Comparison of ENCODE assay signal across 8 cellular contexts in the genomic region with DNA sequence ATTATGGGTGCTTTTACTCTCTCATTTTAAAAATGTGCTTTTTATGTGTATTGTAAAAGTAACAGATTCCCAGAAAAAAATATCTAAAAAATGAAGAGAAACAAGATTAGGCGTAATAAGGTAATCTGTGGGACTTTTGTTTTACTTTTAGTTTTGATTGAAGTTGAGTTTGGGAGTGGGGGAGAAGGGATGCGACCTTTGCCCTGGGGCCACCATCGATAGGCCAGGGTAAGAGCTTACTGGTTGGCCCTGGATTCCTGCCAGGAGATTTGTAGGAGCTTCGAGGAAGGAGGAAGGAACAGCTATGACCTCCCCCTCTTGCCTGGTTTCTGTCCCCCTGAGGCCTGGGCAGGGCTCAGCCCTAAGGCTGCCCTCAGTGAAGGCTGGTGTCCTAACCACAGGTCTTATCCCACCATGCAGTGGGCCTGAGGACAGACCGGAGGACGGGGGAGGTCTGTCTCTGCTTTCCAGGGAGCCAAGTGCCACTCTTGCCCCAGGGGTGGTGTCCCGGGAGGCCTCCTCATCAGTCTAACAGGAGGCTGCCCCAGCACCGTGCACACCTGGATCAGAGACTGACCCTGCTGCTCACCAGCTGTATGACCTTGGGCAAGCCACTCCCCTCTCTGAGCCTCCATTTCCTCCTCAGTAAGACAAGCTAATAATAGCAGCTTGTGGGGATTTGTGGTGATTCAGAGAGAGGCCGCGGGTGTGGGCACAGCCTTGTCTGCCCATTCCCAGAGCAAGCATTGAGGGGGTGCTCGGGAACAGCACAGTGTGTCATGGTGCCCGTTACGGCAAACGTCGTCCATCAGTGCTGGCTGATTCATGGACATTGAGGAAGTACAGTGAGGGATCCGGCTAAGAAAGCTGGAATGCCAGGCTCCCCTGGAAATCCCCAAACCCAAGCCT. TPM values are rescaled to one million over a fixed set of nuclear protein-coding genes. Genes with fewer than 3 reads are reported as not detected.
DNase-seq lines count a peak whose midpoint lies in the region; ATAC-seq and TF ChIP-seq lines count a peak whose summit lies in the region.

No MANE protein-coding gene starts in this region.

- no peak overlapping the region for H3K4me3 ChIP-seq in AG10803 (ENCODE audit: low read length)
- H3K4me3 ChIP-seq in NB4 (ENCODE audit: low read depth, low read length): no peak overlapping the region
- H3K4me3 ChIP-seq in colonic mucosa: no peak overlapping the region
- peak overlapping the region; percentile 2 for H3K4me3 ChIP-seq in mucosa of stomach (ENCODE audit: low read length)

- peaks cover 14% of the 10 kb centered on the region for H3K4me1 ChIP-seq in colonic mucosa
- peaks cover 29% of the 10 kb centered on the region for H3K4me1 ChIP-seq in mucosa of stomach (ENCODE audit: control insufficient read depth, insufficient read depth, low read length)

- no peak for TF ChIP-seq POLR2A in NB4 (IDR thresholded peaks at IDR 0.05; ENCODE audit: extremely low read depth, insufficient read length)
- TF ChIP-seq POLR2A in GM18505 (IDR thresholded peaks at IDR 0.05; ENCODE audit: borderline replicate concordance, extremely low read depth, insufficient read depth, insufficient read length): no peak

- no peak for ATAC-seq in HG02870 (IDR thresholded peaks at IDR 0.05; ENCODE audit: unreplicated experiment)
- ATAC-seq in GM18907 (IDR thresholded peaks at IDR 0.05; ENCODE audit: unreplicated experiment): no peak
- no peak for ATAC-seq in GM18505 (IDR thresholded peaks at IDR 0.05; ENCODE audit: unreplicated experiment)

- DNase-seq in AG10803 (ENCODE audit: low read depth): peak; percentile 80
- peak; percentile 81 for DNase-seq in NB4 (ENCODE audit: low read depth)
- peak; percentile 88 for DNase-seq in colonic mucosa
- DNase-seq in effector CD8-positive, alpha-beta T cell (lab: John Stamatoyannopoulos, UW): no peak

- H3K27me3 ChIP-seq in colonic mucosa: no peaks in the 10 kb centered on the region
- H3K27me3 ChIP-seq in mucosa of stomach (ENCODE audit: control insufficient read depth, insufficient read depth, low read length): no peaks in the 10 kb centered on the region

- TF ChIP-seq CTCF in AG10803 (conservative IDR thresholded peaks at IDR 0.05; ENCODE audit: low read length) (no peak), NB4 (IDR thresholded peaks at IDR 0.05; ENCODE audit: low read depth, low read length) (no peak), colonic mucosa (IDR thresholded peaks at IDR 0.05) (no peak)

- H3K27ac ChIP-seq in colonic mucosa: peak overlapping the region; percentile 79

- intact Hi-C loops in colonic mucosa (cut with DNase I): no loop called here

- peak overlapping the region; percentile 57 to 71 for H3K9ac ChIP-seq in colonic mucosa (ENCODE audit: low read depth in 2 of 2, low read length in 2 of 2)
- H3K9ac ChIP-seq in mucosa of stomach (ENCODE audit: low read length): peak overlapping the region; percentile 35

- H3K9me3 ChIP-seq in colonic mucosa (no peaks in the 10 kb centered on the region), mucosa of stomach (ENCODE audit: control insufficient read depth, low read length) (no peaks in the 10 kb centered on the region)

- H3K36me3 ChIP-seq in colonic mucosa (no peaks in the 10 kb centered on the region), mucosa of stomach (ENCODE audit: control insufficient read depth, insufficient read depth, low read length) (no peaks in the 10 kb centered on the region)

RNA-seq across cellular contexts. Expression of gene TGM2, which starts 21.2 kb away (rescaled TPM):
- total RNA-seq in colonic mucosa: 10 to 100 TPM; 14.5 to 32.8 TPM
